9 cellular contexts compared by ENCODE assay signal in genomic region chr9:76456202-76456926, GRCh38. TPM values are rescaled to one million over a fixed set of nuclear protein-coding genes. Genes with fewer than 3 reads are reported as not detected.
DNase-seq lines count a peak whose midpoint lies in the region; ATAC-seq and TF ChIP-seq lines count a peak whose summit lies in the region.
"Had no signal": no experiment of that assay in that cellular context is flagged by ENCODE, and none has a peak within 500 bp of the region (broad histone marks: within the 10 kb centered on the region; RNA-seq: fewer than 3 reads in every experiment).

No MANE protein-coding gene starts in this region.

- H2BK15ac ChIP-seq in mesendoderm (replicated peaks; ENCODE audit: low read depth) = no peak overlapping the region

- no peak overlapping the region for H3K4me3 Mint-ChIP-seq in activated CD8-positive, alpha-beta T cell treated with anti-CD3 and anti-CD28 coated beads for 36 hours
- H3K4me3 Mint-ChIP-seq: naive thymus-derived CD8-positive, alpha-beta T cell had no signal

- intact Hi-C loops in activated CD8-positive, alpha-beta T cell treated with anti-CD3 and anti-CD28 coated beads for 36 hours (cut with micrococcal nuclease) = loop anchor here (5.0 kb wide), 1 partner anchor 54 kb away; no protein-coding TSS in a partner anchor
- intact Hi-C loops in testis (cut with DNase I; ENCODE audit: low total_unique reads) = no loop called here

- H3K56ac ChIP-seq in mesendoderm (ENCODE audit: low read length) = peak overlapping the region; percentile 49

- H2AK5ac ChIP-seq in mesendoderm (ENCODE audit: low read length) = no peak overlapping the region

- TF ChIP-seq POLR2A in testis (IDR thresholded peaks at IDR 0.05) = no peak

- H2BK5ac ChIP-seq in mesendoderm (ENCODE audit: low read length) = no peak overlapping the region

- H3K9me3 ChIP-seq in testis = no peaks in the 10 kb centered on the region

- H3K27ac Mint-ChIP-seq in activated CD8-positive, alpha-beta T cell treated with anti-CD3 and anti-CD28 coated beads for 36 hours = no peak overlapping the region

- H3K79me2 ChIP-seq in mesendoderm (ENCODE audit: control insufficient read depth, insufficient read depth, low read length) = peaks cover 10% of the 10 kb centered on the region

- H3K36me3 ChIP-seq in mesendoderm (ENCODE audit: control insufficient read depth, insufficient read depth, low read length) (no peaks in the 10 kb centered on the region), testis (ENCODE audit: low read depth, missing control alignments) (no peaks in the 10 kb centered on the region)

- DNase-seq in GM10266 (ENCODE audit: extremely low spot score) (peak; percentile 52), NCI-H2227 treated with DMSO at 0.1 percent for 48 hours (lab: John Stamatoyannopoulos, UW) (peak; percentile 37), mesendoderm (peak; percentile 88), NCI-H524 (lab: John Stamatoyannopoulos, UW) (no peak), testis (no peak)
- peak; percentile 47 for DNase-seq in activated CD8-positive, alpha-beta T cell treated with anti-CD3 and anti-CD28 coated beads for 36 hours
- DNase-seq in effector CD4-positive, alpha-beta T cell = no peak

- peaks cover 4% of the 10 kb centered on the region for H3K9me3 Mint-ChIP-seq in activated CD8-positive, alpha-beta T cell treated with anti-CD3 and anti-CD28 coated beads for 36 hours

- H2BK120ac ChIP-seq in mesendoderm (ENCODE audit: low read depth, low read length) = no peak overlapping the region

- no peak overlapping the region for H3K4ac ChIP-seq in mesendoderm (ENCODE audit: low read depth, low read length)

- H3K4me3 ChIP-seq in mesendoderm (ENCODE audit: low read length) (no peak overlapping the region), testis (no peak overlapping the region)

- H3K23ac ChIP-seq in mesendoderm (ENCODE audit: low read length) = no peak overlapping the region

- H3K27me3 ChIP-seq in mesendoderm (ENCODE audit: insufficient read depth, low read length, poor library complexity) (no peaks in the 10 kb centered on the region), testis (no peaks in the 10 kb centered on the region)

- no peak overlapping the region for H3K18ac ChIP-seq in mesendoderm (ENCODE audit: low read length)

- no CpG with 5 or more reads among the region's 4 CpGs for WGBS in mesendoderm (ENCODE audit: extremely low coverage, insufficient coverage, low lambda C conversion rate)
- 71 to 73% methylated on average over 4 of the region's 4 CpGs for WGBS in testis, 2 donors

- CTCF ChIA-PET in activated CD8-positive, alpha-beta T cell treated with anti-CD3 and anti-CD28 coated beads for 36 hours (lab: Charles Lee) = interaction anchor here (0.7 to 1.9 kb wide), 6 partner anchors 11 to 248 kb away, joined by 3 to 8 read pairs (median 3); no protein-coding TSS in a partner anchor

- no peak overlapping the region for H3K9ac ChIP-seq in mesendoderm (ENCODE audit: low read length)

- H3K27ac ChIP-seq in mesendoderm (ENCODE audit: low read depth, low read length) (no peak overlapping the region), testis (no peak overlapping the region)

- H3K4me1 Mint-ChIP-seq in activated CD8-positive, alpha-beta T cell treated with anti-CD3 and anti-CD28 coated beads for 36 hours (ENCODE audit: low read depth) = peaks cover 23% of the 10 kb centered on the region

- no peak for TF ChIP-seq CTCF in GM10266 (IDR thresholded peaks at IDR 0.05; ENCODE audit: control insufficient read depth, insufficient read depth, low read depth, missing control alignments)
- no peak for TF ChIP-seq CTCF in activated CD8-positive, alpha-beta T cell treated with anti-CD3 and anti-CD28 coated beads for 36 hours (IDR thresholded peaks at IDR 0.05)
- TF ChIP-seq CTCF in testis (IDR thresholded peaks at IDR 0.05) = no peak

- no peaks in the 10 kb centered on the region for H3K27me3 Mint-ChIP-seq in activated CD8-positive, alpha-beta T cell treated with anti-CD3 and anti-CD28 coated beads for 36 hours

- peak; percentile 25 for ATAC-seq in HG03039 (IDR thresholded peaks at IDR 0.05; ENCODE audit: unreplicated experiment)
- no peak for ATAC-seq in activated CD8-positive, alpha-beta T cell treated with anti-CD3 and anti-CD28 coated beads for 36 hours

- no peak overlapping the region for H4K5ac ChIP-seq in mesendoderm (ENCODE audit: low read length)

- POLR2A ChIA-PET in activated CD8-positive, alpha-beta T cell treated with anti-CD3 and anti-CD28 coated beads for 36 hours (lab: Charles Lee) = interaction anchor here (0.6 to 0.7 kb wide), 2 partner anchors 10 to 62 kb away, joined by 3 read pairs; partner anchors contain the start of gene RFK

- no peak overlapping the region for H4K8ac ChIP-seq in mesendoderm (ENCODE audit: low read depth, low read length)

- peaks cover 4% of the 10 kb centered on the region for H3K79me1 ChIP-seq in mesendoderm (ENCODE audit: low read length)

- peaks cover 8% of the 10 kb centered on the region for H3K36me3 Mint-ChIP-seq in activated CD8-positive, alpha-beta T cell treated with anti-CD3 and anti-CD28 coated beads for 36 hours (ENCODE audit: low read depth)
- H3K36me3 Mint-ChIP-seq: naive thymus-derived CD8-positive, alpha-beta T cell had no signal

- H3K4me2 ChIP-seq in mesendoderm (ENCODE audit: low read length) = no peak overlapping the region

- H3K4me1 ChIP-seq in mesendoderm (ENCODE audit: control insufficient read depth, low read depth, low read length) (peaks cover 4% of the 10 kb centered on the region), testis (peaks cover 4% of the 10 kb centered on the region)

RNA-seq across cellular contexts. Expression of gene GCNT1, which starts 2.6 kb away (rescaled TPM):
- total RNA-seq in activated CD8-positive, alpha-beta T cell treated with anti-CD3 and anti-CD28 coated beads for 36 hours = 1 to 10 TPM; 3.5 to 4.9 TPM
- polyA plus RNA-seq in mesendoderm (2013, experiment 1 of 2) = 53.3 TPM
- polyA plus RNA-seq in mesendoderm (2013, experiment 2 of 2) = 49.0 TPM
- total RNA-seq in testis = 1 to 10 TPM; 2.1 to 7.5 TPM
- polyA plus RNA-seq in testis (ENCODE audit: insufficient read depth, low read depth, low replicate concordance) = 6.0 TPM

Comparison
In these comparisons a context has a peak if more than half of its experiments do, and no peak if none do; other contexts are left out.
1. DNase-seq: peak in GM10266 (single experiment), NCI-H2227 treated with DMSO at 0.1 percent for 48 hours (single experiment), activated CD8-positive, alpha-beta T cell treated with anti-CD3 and anti-CD28 coated beads for 36 hours (single experiment) and mesendoderm (single experiment); none in NCI-H524 (0 of 2), effector CD4-positive, alpha-beta T cell (single experiment) and testis (single experiment).